In the genomic region with DNA sequence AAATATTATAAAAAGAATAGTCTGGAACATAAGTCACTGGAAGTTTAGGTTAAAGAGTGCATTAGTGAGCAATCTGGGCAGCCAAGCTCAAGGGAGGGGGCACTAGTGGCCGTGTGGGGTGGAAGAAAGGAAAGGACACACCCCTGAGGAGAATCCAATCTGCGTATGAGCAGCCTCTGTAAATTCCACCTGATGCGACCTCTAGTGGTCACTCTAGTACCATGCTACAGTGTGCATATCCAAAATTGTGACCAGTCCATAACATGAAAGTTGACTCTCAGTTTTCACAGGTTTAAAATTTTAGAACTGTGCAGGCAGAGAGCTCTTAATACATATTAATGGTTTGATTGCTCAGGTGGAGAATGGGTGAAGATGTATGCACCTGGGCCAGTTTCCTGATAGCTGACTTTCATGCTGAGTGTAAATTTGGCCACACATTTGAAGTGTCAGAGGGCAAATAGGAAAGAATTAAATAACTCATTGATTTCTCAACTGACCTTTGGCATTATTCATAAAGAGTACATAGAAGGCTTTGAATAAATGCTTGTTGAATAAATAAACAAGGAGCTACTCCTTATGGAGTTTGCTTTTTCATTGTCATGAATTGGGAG, we compare ENCODE assay signal across 8 cellular contexts.
DNase-seq lines count a peak whose midpoint lies in the region; ATAC-seq lines count a peak whose summit lies in the region.

No MANE protein-coding gene starts in this region.

- ATAC-seq in GM18520 (IDR thresholded peaks at IDR 0.05; ENCODE audit: unreplicated experiment) = peak; percentile 90
- ATAC-seq in HG02943 (IDR thresholded peaks at IDR 0.05; ENCODE audit: low read depth, unreplicated experiment) = peak; percentile 97

- peak; percentile 66 to 67 for DNase-seq in AML-193 (lab: John Stamatoyannopoulos, UW)
- DNase-seq in NCI-H146 (lab: John Stamatoyannopoulos, UW) = peak; percentile 65
- DNase-seq in T-helper 9 cell = peak; percentile 16
- peak; percentile 42 for DNase-seq in central memory CD4-positive, alpha-beta T cell
- peak; percentile 75 for DNase-seq in left kidney (ENCODE audit: low read depth, low spot score)
- DNase-seq in stimulated activated CD8-positive, alpha-beta memory T cell treated with anti-CD3 and anti-CD28 coated beads, Interleukin-15, amount 100 ng/mL, for 1 hour (ENCODE audit: low read depth) = peak; percentile 7

Comparison
In these comparisons a context has a peak if more than half of its experiments do, and no peak if none do; other contexts are left out.
1. Peak in every context shown above with its lines: DNase-seq and ATAC-seq.
2. DNase-seq: peak in every context shown above with its lines; median percentile 75 in left kidney; 66 in AML-193; 65 in NCI-H146; 42 in central memory CD4-positive, alpha-beta T cell; 16 in T-helper 9 cell; 7 in stimulated activated CD8-positive, alpha-beta memory T cell treated with anti-CD3 and anti-CD28 coated beads, Interleukin-15, amount 100 ng/mL, for 1 hour.